Comparison of ENCODE assay signal across 15 cellular contexts in the genomic region with DNA sequence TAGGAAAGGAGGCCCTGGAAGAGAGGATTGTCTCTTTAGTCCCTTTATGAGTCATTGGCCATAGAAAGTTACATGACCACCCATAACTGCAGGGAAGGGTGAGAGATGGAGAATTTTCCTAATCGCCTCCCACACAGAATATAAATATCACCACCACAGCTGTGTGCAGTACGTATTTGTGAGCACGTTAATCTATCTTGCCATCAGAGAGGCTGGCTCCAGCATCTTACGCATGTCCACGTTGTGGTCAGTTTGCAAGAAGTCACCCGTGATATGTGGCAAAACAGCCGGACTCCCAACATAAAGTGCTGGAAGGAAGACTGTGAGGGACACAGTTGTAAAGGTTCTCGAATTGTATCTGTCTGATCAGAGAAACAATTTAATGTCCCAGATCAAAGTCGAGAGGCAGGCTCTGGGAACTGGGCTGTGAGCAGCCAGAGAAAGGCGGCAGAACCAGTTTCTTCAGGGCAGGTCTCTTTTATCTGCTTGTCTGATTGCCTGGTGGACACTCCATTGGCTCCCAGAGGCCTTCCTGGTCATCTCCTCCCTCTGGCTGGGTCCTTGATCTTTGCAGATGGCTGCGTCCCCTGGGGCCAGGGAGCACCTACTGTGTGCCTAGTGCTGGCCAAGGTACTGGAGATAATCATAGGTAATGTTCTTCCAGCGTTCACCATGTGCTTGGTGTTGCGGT.
DNase-seq lines count a peak whose midpoint lies in the region; ATAC-seq, FAIRE-seq and TF ChIP-seq lines count a peak whose summit lies in the region.
"Had no signal": no experiment of that assay in that cellular context is flagged by ENCODE, and none has a peak within 500 bp of the region (broad histone marks: within the 10 kb centered on the region; RNA-seq: fewer than 3 reads in every experiment).

No MANE protein-coding gene starts in this region.

- H3K79me2 ChIP-seq in mammary epithelial cell (ENCODE audit: insufficient read depth, low read length): peaks cover 68% of the 10 kb centered on the region

- no TSS peak for BruUV-seq in MCF 10A (replicated peaks; lab: Mats Ljungman, UMichigan)
- no TSS peak for BruUV-seq in mammary epithelial cell (replicated peaks; lab: Mats Ljungman, UMichigan)

- CTCF ChIA-PET in MCF 10A (lab: Yijun Ruan, JAX): interaction anchor here (0.6 to 1.5 kb wide), 2 partner anchors 80 to 85 kb away, joined by 4 to 9 read pairs; no protein-coding TSS in a partner anchor
- CTCF ChIA-PET in mammary epithelial cell (lab: Charles Lee; ENCODE audit: low non-redundant PET): no interaction called here

- H3K9ac ChIP-seq in mammary epithelial cell (ENCODE audit: insufficient read depth, low read length) (no peak overlapping the region), endodermal cell (ENCODE audit: extremely low read depth, low read length, poor library complexity, severe bottlenecking) (no peak overlapping the region)

- in situ Hi-C loops in mammary epithelial cell (cut with MboI; ENCODE audit: low sequenced_read_pairs in 2 of 2): loop anchor here in 1 of 2 donors (10.0 kb wide), 1 partner anchor 77 kb away; a partner anchor contains a TSS

- ATAC-seq in GM18868 (IDR thresholded peaks at IDR 0.05; ENCODE audit: unreplicated experiment): no peak
- ATAC-seq: naive thymus-derived CD8-positive, alpha-beta T cell; SK-N-SH treated with all-trans-retinoic acid at 6 μM for 48 hours; stimulated activated naive CD8-positive, alpha-beta T cell treated with anti-CD3 and anti-CD28 coated beads, Interleukin-15, amount 100 ng/mL, for 72 hours had no signal

- peak overlapping the region; percentile 64 to 70 for H3K27ac ChIP-seq in breast epithelium
- no peak overlapping the region for H3K27ac ChIP-seq in mammary epithelial cell (ENCODE audit: insufficient read depth, low read depth, low read length)
- no peak overlapping the region for H3K27ac ChIP-seq in endodermal cell (ENCODE audit: low read depth, low read length)
- H3K27ac ChIP-seq: HL-60 had no signal

- H3K36me3 ChIP-seq in breast epithelium (no peaks in the 10 kb centered on the region), mammary epithelial cell (ENCODE audit: insufficient read depth, low read length) (no peaks in the 10 kb centered on the region), endodermal cell (ENCODE audit: control insufficient read depth, insufficient read depth, low read length) (no peaks in the 10 kb centered on the region)

- H3K27ac Mint-ChIP-seq in MCF 10A (ENCODE audit: low read depth, unreplicated experiment) (no peak overlapping the region), nephron (peak overlapping the region; percentile 42 to 72 (median 49)), type B pancreatic cell (peak overlapping the region; percentile 88), endodermal cell (no peak overlapping the region)
- H3K27ac Mint-ChIP-seq: activated naive CD8-positive, alpha-beta T cell treated with anti-CD3 and anti-CD28 coated beads, Interleukin-2, amount 10 ng/mL, durations not matched to agents 7 days and 5 days; stimulated activated naive CD8-positive, alpha-beta T cell treated with anti-CD3 and anti-CD28 coated beads, Interleukin-15, amount 100 ng/mL, for 72 hours had no signal

- H3K9me3 ChIP-seq in breast epithelium (no peaks in the 10 kb centered on the region), mammary epithelial cell (replicated peaks; ENCODE audit: insufficient read depth, low read length) (no peaks in the 10 kb centered on the region), endodermal cell (ENCODE audit: control insufficient read depth, low read length) (no peaks in the 10 kb centered on the region)

- no peaks in the 10 kb centered on the region for H3K9me3 Mint-ChIP-seq in MCF 10A (ENCODE audit: unreplicated experiment)
- H3K9me3 Mint-ChIP-seq in nephron: no peaks in the 10 kb centered on the region
- H3K9me3 Mint-ChIP-seq in type B pancreatic cell: no peaks in the 10 kb centered on the region
- no peaks in the 10 kb centered on the region for H3K9me3 Mint-ChIP-seq in endodermal cell
- H3K9me3 Mint-ChIP-seq: activated naive CD8-positive, alpha-beta T cell treated with anti-CD3 and anti-CD28 coated beads, Interleukin-2, amount 10 ng/mL, durations not matched to agents 7 days and 5 days; naive thymus-derived CD8-positive, alpha-beta T cell; stimulated activated naive CD8-positive, alpha-beta T cell treated with anti-CD3 and anti-CD28 coated beads, Interleukin-15, amount 100 ng/mL, for 72 hours had no signal

- no peaks in the 10 kb centered on the region for H4K20me1 ChIP-seq in mammary epithelial cell (ENCODE audit: insufficient read depth, low read length)

- TF ChIP-seq CTCF in breast epithelium (IDR thresholded peaks at IDR 0.05) (no peak), MCF 10A (IDR thresholded peaks at IDR 0.05; ENCODE audit: unreplicated experiment) (no peak), mammary epithelial cell (conservative IDR thresholded peaks at IDR 0.05 in 1 of 2, IDR thresholded peaks at IDR 0.05 in 1 of 2; ENCODE audit: extremely low read depth in 1 of 2, insufficient read depth in 1 of 2, low read depth in 1 of 2, low read length in 2 of 2) (no peak), nephron (IDR thresholded peaks at IDR 0.05; ENCODE audit: unreplicated experiment in 3 of 3) (no peak), type B pancreatic cell (conservative IDR thresholded peaks at IDR 0.05) (no peak), endodermal cell (conservative IDR thresholded peaks at IDR 0.05) (no peak)

- dilution Hi-C loops in mammary epithelial cell (cut with HindIII; ENCODE audit: low sequenced_read_pairs): no loop called here

- TF ChIP-seq POLR2A in breast epithelium (IDR thresholded peaks at IDR 0.05) (no peak), GM12892 (IDR thresholded peaks at IDR 0.05; ENCODE audit: low read depth, low read length) (no peak)

- H2AFZ ChIP-seq in mammary epithelial cell (ENCODE audit: low read depth, low read length): no peak overlapping the region

- WGBS in mammary epithelial cell (ENCODE audit: low coverage, missing lambda C conversion rate): 42% methylated on average over 13 of the region's 13 CpGs
- 93 to 94% methylated on average over 11 to 13 of the region's 13 CpGs for WGBS in endodermal cell (ENCODE audit: insufficient coverage in 1 of 2, insufficient read length in 1 of 2), 2 experiments

- DNase-seq in breast epithelium (ENCODE audit: low spot score in 2 of 2): no peak
- DNase-seq in MCF 10A (ENCODE audit: unreplicated experiment): no peak
- peak; percentile 58 for DNase-seq in mammary epithelial cell
- DNase-seq in type B pancreatic cell (ENCODE audit: extremely low spot score, unreplicated experiment): no peak
- no peak for DNase-seq in GM12892 (ENCODE audit: insufficient read length)
- no peak for DNase-seq in endodermal cell
- DNase-seq: activated naive CD8-positive, alpha-beta T cell treated with anti-CD3 and anti-CD28 coated beads, Interleukin-2, amount 10 ng/mL, durations not matched to agents 7 days and 5 days; erythroblast; head of caudate nucleus; naive thymus-derived CD8-positive, alpha-beta T cell; stimulated activated naive CD8-positive, alpha-beta T cell treated with anti-CD3 and anti-CD28 coated beads, Interleukin-15, amount 100 ng/mL, for 72 hours had no signal

- H3K4me3 Mint-ChIP-seq in MCF 10A (ENCODE audit: unreplicated experiment) (no peak overlapping the region), nephron (no peak overlapping the region), type B pancreatic cell (peak overlapping the region; percentile 48), endodermal cell (no peak overlapping the region)
- H3K4me3 Mint-ChIP-seq: activated naive CD8-positive, alpha-beta T cell treated with anti-CD3 and anti-CD28 coated beads, Interleukin-2, amount 10 ng/mL, durations not matched to agents 7 days and 5 days; naive thymus-derived CD8-positive, alpha-beta T cell; stimulated activated naive CD8-positive, alpha-beta T cell treated with anti-CD3 and anti-CD28 coated beads, Interleukin-15, amount 100 ng/mL, for 72 hours had no signal

- H3K36me3 Mint-ChIP-seq in MCF 10A (ENCODE audit: insufficient read depth, unreplicated experiment): no peaks in the 10 kb centered on the region
- no peaks in the 10 kb centered on the region for H3K36me3 Mint-ChIP-seq in nephron (ENCODE audit: low read depth)
- no peaks in the 10 kb centered on the region for H3K36me3 Mint-ChIP-seq in type B pancreatic cell
- no peaks in the 10 kb centered on the region for H3K36me3 Mint-ChIP-seq in endodermal cell (ENCODE audit: low read depth)
- H3K36me3 Mint-ChIP-seq: activated naive CD8-positive, alpha-beta T cell treated with anti-CD3 and anti-CD28 coated beads, Interleukin-2, amount 10 ng/mL, durations not matched to agents 7 days and 5 days; naive thymus-derived CD8-positive, alpha-beta T cell had no signal

- no peaks in the 10 kb centered on the region for H3K27me3 Mint-ChIP-seq in MCF 10A (ENCODE audit: insufficient read depth, unreplicated experiment)
- no peaks in the 10 kb centered on the region for H3K27me3 Mint-ChIP-seq in nephron (ENCODE audit: low read depth)
- H3K27me3 Mint-ChIP-seq in type B pancreatic cell: no peaks in the 10 kb centered on the region
- no peaks in the 10 kb centered on the region for H3K27me3 Mint-ChIP-seq in endodermal cell (ENCODE audit: insufficient read depth)
- H3K27me3 Mint-ChIP-seq: activated naive CD8-positive, alpha-beta T cell treated with anti-CD3 and anti-CD28 coated beads, Interleukin-2, amount 10 ng/mL, durations not matched to agents 7 days and 5 days; naive thymus-derived CD8-positive, alpha-beta T cell; stimulated activated naive CD8-positive, alpha-beta T cell treated with anti-CD3 and anti-CD28 coated beads, Interleukin-15, amount 100 ng/mL, for 72 hours had no signal

- H3K4me1 Mint-ChIP-seq in MCF 10A (ENCODE audit: insufficient read depth, unreplicated experiment) (peaks cover 29% of the 10 kb centered on the region), nephron (peaks cover 25% of the 10 kb centered on the region), type B pancreatic cell (ENCODE audit: unreplicated experiment) (peaks cover 41% of the 10 kb centered on the region), endodermal cell (peaks cover 5% of the 10 kb centered on the region)

- POLR2A ChIA-PET in MCF 10A (lab: Yijun Ruan, JAX): interaction anchor here (1.1 kb wide), 1 partner anchor 191 kb away, joined by 3 read pairs; no protein-coding TSS in a partner anchor

- no peaks in the 10 kb centered on the region for H3K27me3 ChIP-seq in breast epithelium
- no peaks in the 10 kb centered on the region for H3K27me3 ChIP-seq in mammary epithelial cell (ENCODE audit: insufficient read depth, low read length)
- H3K27me3 ChIP-seq in endodermal cell (ENCODE audit: control insufficient read depth, insufficient read depth, low read length, poor library complexity, severe bottlenecking): no peaks in the 10 kb centered on the region

- intact Hi-C loops in breast epithelium (cut with DNase I; ENCODE audit: low total_unique reads): no loop called here
- intact Hi-C loops in MCF 10A (cut with micrococcal nuclease): no loop called here
- intact Hi-C loops in mammary epithelial cell (cut with micrococcal nuclease): loop anchor here (5.0 kb wide), 1 partner anchor 50 kb away; no protein-coding TSS in a partner anchor

- H3K4me2 ChIP-seq in mammary epithelial cell (ENCODE audit: insufficient read depth, low read depth, low read length): peak overlapping the region; percentile 18

- FAIRE-seq in GM12892 (lab: Jason Lieb, UNC): no peak

- H3K4me3 ChIP-seq in breast epithelium (no peak overlapping the region), mammary epithelial cell (replicated peaks in 1 of 3; ENCODE audit: insufficient read depth in 1 of 3, low read depth in 2 of 3, low read length in 3 of 3) (no peak overlapping the region), endodermal cell (ENCODE audit: low read length) (no peak overlapping the region)

- H3K4me1 ChIP-seq in breast epithelium: peaks cover 0 to 15% of the 10 kb centered on the region in 2 donors
- peaks cover 81% of the 10 kb centered on the region for H3K4me1 ChIP-seq in mammary epithelial cell (ENCODE audit: insufficient read depth, low read length)
- no peaks in the 10 kb centered on the region for H3K4me1 ChIP-seq in endodermal cell (ENCODE audit: control insufficient read depth, insufficient read depth, low read length)

Comparison
In these comparisons a context has a peak if more than half of its experiments do, and no peak if none do; other contexts are left out.
1. H3K27ac ChIP-seq: peak in breast epithelium (2 of 2); none in mammary epithelial cell (single experiment) and endodermal cell (single experiment).
2. H3K27ac Mint-ChIP-seq: peak in nephron (3 of 3) and type B pancreatic cell (single experiment); none in MCF 10A (single experiment) and endodermal cell (single experiment).